ENCODE assay signal across 30 cellular contexts in the genomic region with DNA sequence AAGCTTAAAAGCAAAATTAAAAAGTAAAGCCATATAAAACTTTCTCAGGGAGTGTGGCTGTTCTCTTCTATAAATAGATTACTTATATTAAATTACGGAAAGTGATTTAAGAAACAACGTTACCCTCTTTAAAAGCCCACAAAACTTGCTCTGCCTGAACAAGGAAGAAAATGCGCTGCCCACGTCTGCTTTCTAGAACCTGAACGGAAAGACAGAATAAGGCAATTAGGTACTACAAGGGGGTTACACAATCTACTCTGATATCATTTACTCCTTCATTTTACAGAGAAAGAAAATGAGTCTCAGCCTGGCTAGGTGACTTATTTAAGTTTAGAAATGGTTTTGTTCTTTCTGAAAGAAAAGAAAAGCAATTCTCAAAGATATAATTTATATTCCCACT.
"Had no signal": no experiment of that assay in that cellular context is flagged by ENCODE, and none has a peak within 500 bp of the region (broad histone marks: within the 10 kb centered on the region; RNA-seq: fewer than 3 reads in every experiment).

No MANE protein-coding gene starts in this region.

- H3K4me1 Mint-ChIP-seq: activated B cell treated with CpG ODN at 0.5 μM for 24 hours; activated T-helper 17 cell treated with anti-CD3 and anti-CD28 coated beads, Interleukin-2, amount 50 U/mL, for 72 hours; central memory CD8-positive, alpha-beta T cell; endodermal cell; T-helper 17 cell had no signal

- H3K36me3 ChIP-seq: brain microvascular endothelial cell, WERI-Rb-1 had no signal

- H3K4me3 Mint-ChIP-seq: activated B cell treated with CpG ODN at 0.5 μM for 24 hours; activated CD8-positive, alpha-beta T cell treated with anti-CD3 and anti-CD28 coated beads for 36 hours; activated naive CD8-positive, alpha-beta T cell; activated T-cell treated with anti-CD3 and anti-CD28 coated beads, Interleukin-2, amount 50 U/mL, for 4 hours; activated T-helper 17 cell treated with anti-CD3 and anti-CD28 coated beads, Interleukin-2, amount 50 U/mL, for 72 hours; central memory CD8-positive, alpha-beta T cell; dendritic cell treated with granulocyte-macrophage colony-stimulating factor and Interleukin-4, amounts not matched to agents 40 ng/mL and 50 ng/mL, for 4 days; endodermal cell; T-helper 17 cell; T-helper 2 cell treated with Interferon-gamma antibody and Interleukin-4, amounts not matched to agents 5 μg/mL and 100 μg/mL, for 36 hours had no signal

- DNase-seq: activated B cell treated with CpG ODN at 0.5 μM for 24 hours; activated CD4-positive, alpha-beta T cell treated with anti-CD3 and anti-CD28 coated beads for 48 hours; activated CD4-positive, alpha-beta T cell treated with anti-CD3 and anti-CD28 coated beads, Interleukin-2, amount 50 U/mL, for 1 hour; activated CD4-positive, alpha-beta T cell treated with anti-CD3 and anti-CD28 coated beads, Interleukin-2, amount 50 U/mL, for 48 hours; activated CD8-positive, alpha-beta memory T cell treated with anti-CD3 and anti-CD28 coated beads for 24 hours; activated CD8-positive, alpha-beta T cell treated with anti-CD3 and anti-CD28 coated beads for 36 hours; activated effector memory CD4-positive, alpha-beta T cell treated with Interleukin-2 at 50 U/mL for 16 hours; activated gamma-delta T cell treated with Interleukin-2 at 50 U/mL for 16 hours; activated naive CD4-positive, alpha-beta T cell treated with anti-CD3 and anti-CD28 coated beads, Interleukin-2, amount 50 U/mL, for 16 hours; activated naive CD4-positive, alpha-beta T cell treated with Interleukin-2 at 50 U/mL for 16 hours; activated T-cell treated with anti-CD3 and anti-CD28 coated beads, Interleukin-2, amount 50 U/mL, for 4 hours; amniotic stem cell; anterior cingulate cortex; brain microvascular endothelial cell; dorsolateral prefrontal cortex; effector memory CD4-positive, alpha-beta T cell; endodermal cell; foreskin fibroblast; glutamatergic neuron; T-helper 1 cell; T-helper 17 cell; T1000; WERI-Rb-1 had no signal

- H3K27me3 Mint-ChIP-seq: activated B cell treated with CpG ODN at 0.5 μM for 24 hours; activated CD8-positive, alpha-beta T cell treated with anti-CD3 and anti-CD28 coated beads for 36 hours; activated naive CD8-positive, alpha-beta T cell; activated T-helper 17 cell treated with anti-CD3 and anti-CD28 coated beads, Interleukin-2, amount 50 U/mL, for 72 hours; central memory CD8-positive, alpha-beta T cell; dendritic cell treated with granulocyte-macrophage colony-stimulating factor and Interleukin-4, amounts not matched to agents 40 ng/mL and 50 ng/mL, for 4 days; T-helper 17 cell had no signal

- H3K36me3 Mint-ChIP-seq: activated naive CD8-positive, alpha-beta T cell had no signal

- H3K27ac ChIP-seq: brain microvascular endothelial cell, coronary artery, dorsolateral prefrontal cortex, WERI-Rb-1 had no signal

- H3K27ac Mint-ChIP-seq: activated B cell treated with CpG ODN at 0.5 μM for 24 hours; activated CD8-positive, alpha-beta T cell treated with anti-CD3 and anti-CD28 coated beads for 36 hours; activated naive CD8-positive, alpha-beta T cell; activated T-helper 17 cell treated with anti-CD3 and anti-CD28 coated beads, Interleukin-2, amount 50 U/mL, for 72 hours; dendritic cell treated with granulocyte-macrophage colony-stimulating factor and Interleukin-4, amounts not matched to agents 40 ng/mL and 50 ng/mL, for 4 days; endodermal cell; T-helper 17 cell; T-helper 2 cell treated with Interferon-gamma antibody and Interleukin-4, amounts not matched to agents 5 μg/mL and 100 μg/mL, for 36 hours had no signal

- ATAC-seq: activated CD4-positive, CD25-positive, alpha-beta regulatory T cell treated with anti-CD3 and anti-CD28 coated beads, Interleukin-2, amount 50 U/mL, for 24 hours; activated CD8-positive, alpha-beta T cell treated with anti-CD3 and anti-CD28 coated beads for 36 hours; activated T-cell treated with anti-CD3 and anti-CD28 coated beads, Interleukin-2, amount 50 U/mL, for 4 hours; activated T-helper 17 cell treated with anti-CD3 and anti-CD28 coated beads, Interleukin-2, amount 50 U/mL, for 72 hours; T-helper 17 cell had no signal

- H3K9me3 Mint-ChIP-seq: activated B cell treated with CpG ODN at 0.5 μM for 24 hours; activated CD8-positive, alpha-beta T cell treated with anti-CD3 and anti-CD28 coated beads for 36 hours; activated T-cell treated with anti-CD3 and anti-CD28 coated beads, Interleukin-2, amount 50 U/mL, for 4 hours; activated T-helper 17 cell treated with anti-CD3 and anti-CD28 coated beads, Interleukin-2, amount 50 U/mL, for 72 hours; central memory CD8-positive, alpha-beta T cell; dendritic cell treated with granulocyte-macrophage colony-stimulating factor and Interleukin-4, amounts not matched to agents 40 ng/mL and 50 ng/mL, for 4 days; endodermal cell; T-helper 2 cell treated with Interferon-gamma antibody and Interleukin-4, amounts not matched to agents 5 μg/mL and 100 μg/mL, for 36 hours had no signal

- H3K4me3 ChIP-seq: coronary artery, dorsolateral prefrontal cortex had no signal

- H3K27me3 ChIP-seq: brain microvascular endothelial cell, dorsolateral prefrontal cortex had no signal
